1 cellular context compared by ENCODE assay signal in genomic region chr2:63012541-63012940, GRCh38.
TF ChIP-seq lines count a peak whose summit lies in the region.

No MANE protein-coding gene starts in this region.

TF ChIP-seq in HepG2, 621 proteins besides CTCF, POLR2A, EP300 and RAD21 (continued from another document):
- TF ChIP-seq ATF6 (CRISPR knock-in tag; conservative IDR thresholded peaks at IDR 0.05), result no peak
- no peak for TF ChIP-seq ZNF644 (CRISPR knock-in tag; IDR thresholded peaks at IDR 0.05; ENCODE audit: low read depth)
- no peak for TF ChIP-seq TCF12 (IDR thresholded peaks at IDR 0.05)
- TF ChIP-seq TCF12 (CRISPR knock-in tag; IDR thresholded peaks at IDR 0.05), result no peak
- no peak for TF ChIP-seq ASH2L (IDR thresholded peaks at IDR 0.05; ENCODE audit: insufficient read length, low read depth, low read length)
- no peak for TF ChIP-seq MAX (IDR thresholded peaks at IDR 0.05)
- TF ChIP-seq ZNF850 (CRISPR knock-in tag; conservative IDR thresholded peaks at IDR 0.05), result no peak
- no peak for TF ChIP-seq ZSCAN30 (CRISPR knock-in tag; IDR thresholded peaks at IDR 0.05)
- TF ChIP-seq TAF1 (CRISPR knock-in tag; IDR thresholded peaks at IDR 0.05), result no peak
